Comparison of ENCODE assay signal across 1 cellular context in the genomic region with DNA sequence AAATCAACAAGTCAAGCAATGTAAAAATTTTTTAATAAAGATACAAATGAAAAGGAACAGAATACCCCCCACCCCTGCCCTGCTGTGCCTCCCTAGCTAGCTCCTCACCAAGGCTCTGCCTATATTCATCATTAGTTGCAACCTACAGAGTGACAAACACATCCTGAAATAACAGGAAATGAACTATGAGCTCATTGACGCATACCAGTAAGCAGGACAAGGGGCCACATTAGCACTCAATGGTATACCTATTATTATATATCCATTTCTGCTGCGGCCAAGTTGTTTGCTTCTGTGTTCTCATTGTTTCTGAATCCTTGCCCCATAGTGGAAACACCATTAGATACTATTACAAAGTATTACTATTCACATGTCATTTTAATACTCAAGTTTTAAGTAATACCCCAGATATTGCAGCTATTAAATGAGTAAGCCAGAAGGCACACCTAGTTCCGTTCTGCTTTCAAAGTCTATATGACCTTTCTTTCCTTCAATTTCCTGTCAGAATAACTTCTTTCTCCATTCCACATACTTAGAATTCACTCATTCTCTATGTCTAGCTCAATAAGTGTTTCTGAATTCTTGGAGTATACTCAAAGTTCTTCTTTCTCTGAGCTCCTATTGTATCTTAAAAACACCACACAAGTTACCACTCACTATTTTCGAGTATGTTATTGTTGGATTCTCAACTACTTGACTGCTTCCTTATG.
TF ChIP-seq lines count a peak whose summit lies in the region.

No MANE protein-coding gene starts in this region.

TF ChIP-seq in GM23338, 12 proteins besides CTCF, POLR2A, EP300 and RAD21 (continued from another document):
- TF ChIP-seq REST (IDR thresholded peaks at IDR 0.05; ENCODE audit: unreplicated experiment), result no peak
